9 cellular contexts compared by ENCODE assay signal in genomic region chr6:89951574-89952360, GRCh38. TPM values are rescaled to one million over a fixed set of nuclear protein-coding genes. Genes with fewer than 3 reads are reported as not detected.
DNase-seq lines count a peak whose midpoint lies in the region; ATAC-seq and TF ChIP-seq lines count a peak whose summit lies in the region.
"Had no signal": no experiment of that assay in that cellular context is flagged by ENCODE, and none has a peak within 500 bp of the region (broad histone marks: within the 10 kb centered on the region; RNA-seq: fewer than 3 reads in every experiment).

No MANE protein-coding gene starts in this region.

- H3K9me3 Mint-ChIP-seq in MCF 10A (ENCODE audit: unreplicated experiment) (no peaks in the 10 kb centered on the region), immature natural killer cell (no peaks in the 10 kb centered on the region), progenitor cell of endocrine pancreas (ENCODE audit: low read depth) (no peaks in the 10 kb centered on the region)
- H3K9me3 Mint-ChIP-seq in activated CD8-positive, alpha-beta T cell treated with anti-CD3 and anti-CD28 coated beads for 36 hours = no peaks in the 10 kb centered on the region

- H3K36me3 Mint-ChIP-seq in MCF 10A (ENCODE audit: insufficient read depth, unreplicated experiment) (no peaks in the 10 kb centered on the region), immature natural killer cell (peaks cover 7 to 25% (median 11%) of the 10 kb centered on the region in 3 donors), progenitor cell of endocrine pancreas (ENCODE audit: insufficient read depth) (peaks cover 5% of the 10 kb centered on the region)
- H3K36me3 Mint-ChIP-seq in activated CD8-positive, alpha-beta T cell treated with anti-CD3 and anti-CD28 coated beads for 36 hours (ENCODE audit: low read depth) = peaks cover 74% of the 10 kb centered on the region

- H3K27me3 Mint-ChIP-seq in MCF 10A (ENCODE audit: insufficient read depth, unreplicated experiment) (no peaks in the 10 kb centered on the region), immature natural killer cell (ENCODE audit: low read depth in 3 of 3) (peaks cover 0 to 6% (median 2%) of the 10 kb centered on the region in 3 donors), progenitor cell of endocrine pancreas (peaks cover 9% of the 10 kb centered on the region)
- H3K27me3 Mint-ChIP-seq in activated CD8-positive, alpha-beta T cell treated with anti-CD3 and anti-CD28 coated beads for 36 hours = no peaks in the 10 kb centered on the region

- H3K4me1 Mint-ChIP-seq in MCF 10A (ENCODE audit: insufficient read depth, unreplicated experiment) (peaks cover 42% of the 10 kb centered on the region), immature natural killer cell (peaks cover 56 to 57% of the 10 kb centered on the region in 2 donors), progenitor cell of endocrine pancreas (ENCODE audit: low read depth) (peaks cover 7% of the 10 kb centered on the region)
- H3K4me1 Mint-ChIP-seq in activated CD8-positive, alpha-beta T cell treated with anti-CD3 and anti-CD28 coated beads for 36 hours (ENCODE audit: low read depth) = peaks cover 75% of the 10 kb centered on the region

- H2AFZ ChIP-seq in mammary epithelial cell (ENCODE audit: low read depth, low read length) = no peak overlapping the region

- H4K20me1 ChIP-seq in mammary epithelial cell (ENCODE audit: insufficient read depth, low read length) = no peaks in the 10 kb centered on the region

- H3K27me3 ChIP-seq in mammary epithelial cell (ENCODE audit: insufficient read depth, low read length) (no peaks in the 10 kb centered on the region), thymus (ENCODE audit: control insufficient read depth, insufficient read depth) (no peaks in the 10 kb centered on the region), vagina (no peaks in the 10 kb centered on the region)

- no peak for ATAC-seq in activated CD8-positive, alpha-beta T cell treated with anti-CD3 and anti-CD28 coated beads for 36 hours
- ATAC-seq in GM21381 (IDR thresholded peaks at IDR 0.05; ENCODE audit: unreplicated experiment) = no peak

- H3K4me2 ChIP-seq in mammary epithelial cell (ENCODE audit: insufficient read depth, low read depth, low read length) = no peak overlapping the region

- no peak overlapping the region for H3K27ac ChIP-seq in mammary epithelial cell (ENCODE audit: insufficient read depth, low read depth, low read length)
- peak overlapping the region; percentile 48 for H3K27ac ChIP-seq in thymus (ENCODE audit: low read depth)
- H3K27ac ChIP-seq in vagina = no peak overlapping the region

- no peak overlapping the region for H3K27ac Mint-ChIP-seq in MCF 10A (ENCODE audit: low read depth, unreplicated experiment)
- H3K27ac Mint-ChIP-seq in activated CD8-positive, alpha-beta T cell treated with anti-CD3 and anti-CD28 coated beads for 36 hours = peak overlapping the region; percentile 89
- peak overlapping the region; percentile 80 to 95 (median 89) for H3K27ac Mint-ChIP-seq in immature natural killer cell
- no peak overlapping the region for H3K27ac Mint-ChIP-seq in progenitor cell of endocrine pancreas

- peaks cover 46% of the 10 kb centered on the region for H3K4me1 ChIP-seq in mammary epithelial cell (ENCODE audit: insufficient read depth, low read length)
- H3K4me1 ChIP-seq in thymus (ENCODE audit: control insufficient read depth, insufficient read depth, low read length) = peaks cover 5% of the 10 kb centered on the region
- no peaks in the 10 kb centered on the region for H3K4me1 ChIP-seq in vagina

- no peak for TF ChIP-seq CTCF in MCF 10A (IDR thresholded peaks at IDR 0.05; ENCODE audit: unreplicated experiment)
- no peak for TF ChIP-seq CTCF in mammary epithelial cell (conservative IDR thresholded peaks at IDR 0.05 in 1 of 2, IDR thresholded peaks at IDR 0.05 in 1 of 2; ENCODE audit: extremely low read depth in 1 of 2, insufficient read depth in 1 of 2, low read depth in 1 of 2, low read length in 2 of 2)
- TF ChIP-seq CTCF in activated CD8-positive, alpha-beta T cell treated with anti-CD3 and anti-CD28 coated beads for 36 hours (IDR thresholded peaks at IDR 0.05) = no peak
- TF ChIP-seq CTCF in progenitor cell of endocrine pancreas (IDR thresholded peaks at IDR 0.05; ENCODE audit: unreplicated experiment) = no peak
- no peak for TF ChIP-seq CTCF in vagina (IDR thresholded peaks at IDR 0.05)

- TF ChIP-seq POLR2A in vagina (IDR thresholded peaks at IDR 0.05) = no peak

- intact Hi-C loops in MCF 10A (cut with micrococcal nuclease) = no loop called here
- intact Hi-C loops in mammary epithelial cell (cut with micrococcal nuclease) = no loop called here
- intact Hi-C loops in activated CD8-positive, alpha-beta T cell treated with anti-CD3 and anti-CD28 coated beads for 36 hours (cut with micrococcal nuclease) = loop anchor here (5.0 to 10.0 kb wide), 4 partner anchors 76 to 443 kb away; no protein-coding TSS in a partner anchor
- intact Hi-C loops in vagina (cut with DNase I) = no loop called here

- CTCF ChIA-PET in MCF 10A (lab: Yijun Ruan, JAX) (interaction anchor here (0.5 to 5.9 kb wide), 6 partner anchors 10 to 527 kb away, joined by 3 to 51 read pairs (median 4); no protein-coding TSS in a partner anchor), mammary epithelial cell (lab: Charles Lee; ENCODE audit: low non-redundant PET) (interaction anchor here (0.5 kb wide), 1 partner anchor 88 kb away, joined by 4 read pairs; no protein-coding TSS in a partner anchor)
- CTCF ChIA-PET in activated CD8-positive, alpha-beta T cell treated with anti-CD3 and anti-CD28 coated beads for 36 hours (lab: Charles Lee) = interaction anchor here (0.9 to 2.8 kb wide), 5 partner anchors 9 to 528 kb away, joined by 3 to 24 read pairs (median 7); no protein-coding TSS in a partner anchor

- H3K36me3 ChIP-seq in mammary epithelial cell (ENCODE audit: insufficient read depth, low read length) (no peaks in the 10 kb centered on the region), thymus (ENCODE audit: control insufficient read depth, insufficient read depth) (peaks cover 25% of the 10 kb centered on the region), vagina (no peaks in the 10 kb centered on the region)

- WGBS in mammary epithelial cell (ENCODE audit: low coverage, missing lambda C conversion rate) = 88% methylated on average over 12 of the region's 19 CpGs
- WGBS in thymus = 85% methylated on average over 19 of the region's 19 CpGs

- no peak overlapping the region for H3K9ac ChIP-seq in mammary epithelial cell (ENCODE audit: insufficient read depth, low read length)

- peak; percentile 47 for DNase-seq in MCF 10A (ENCODE audit: unreplicated experiment)
- DNase-seq in mammary epithelial cell = no peak
- no peak for DNase-seq in activated CD8-positive, alpha-beta T cell treated with anti-CD3 and anti-CD28 coated beads for 36 hours
- peak in 1 of 3 donors; percentile 61 for DNase-seq in immature natural killer cell
- DNase-seq in progenitor cell of endocrine pancreas (ENCODE audit: low spot score, unreplicated experiment) = no peak
- DNase-seq in vagina (ENCODE audit: extremely low spot score in 2 of 2) = no peak
- DNase-seq: stimulated activated CD4-positive, alpha-beta T cell treated with anti-CD3 and anti-CD28 coated beads, Interleukin-1b, Interleukin-23, amount 100 ng/mL, for 48 hours had no signal

- H3K9me3 ChIP-seq in mammary epithelial cell (replicated peaks; ENCODE audit: insufficient read depth, low read length) = no peaks in the 10 kb centered on the region
- no peaks in the 10 kb centered on the region for H3K9me3 ChIP-seq in thymus (ENCODE audit: control insufficient read depth)
- H3K9me3 ChIP-seq in vagina = no peaks in the 10 kb centered on the region

- H3K79me2 ChIP-seq in mammary epithelial cell (ENCODE audit: insufficient read depth, low read length) = no peaks in the 10 kb centered on the region

- H3K4me3 Mint-ChIP-seq in MCF 10A (ENCODE audit: unreplicated experiment) (peak overlapping the region; percentile 38), immature natural killer cell (peak overlapping the region; percentile 59 to 81 (median 72)), progenitor cell of endocrine pancreas (ENCODE audit: low read depth) (no peak overlapping the region)
- H3K4me3 Mint-ChIP-seq in activated CD8-positive, alpha-beta T cell treated with anti-CD3 and anti-CD28 coated beads for 36 hours = peak overlapping the region; percentile 19

- dilution Hi-C loops in mammary epithelial cell (cut with HindIII; ENCODE audit: low sequenced_read_pairs) = loop anchor here (25.0 kb wide), 1 partner anchor 336 kb away; the partner anchor contains the start of gene BACH2

- POLR2A ChIA-PET in MCF 10A (lab: Yijun Ruan, JAX) = interaction anchor here (0.6 to 1.3 kb wide), 3 partner anchors 9 to 12 kb away, joined by 3 to 4 read pairs (median 3); no protein-coding TSS in a partner anchor
- POLR2A ChIA-PET in activated CD8-positive, alpha-beta T cell treated with anti-CD3 and anti-CD28 coated beads for 36 hours (lab: Charles Lee) = interaction anchor here (0.6 to 1.3 kb wide), 10 partner anchors 8 to 333 kb away, joined by 3 to 5 read pairs (median 3); no protein-coding TSS in a partner anchor

- in situ Hi-C loops in mammary epithelial cell (cut with MboI; ENCODE audit: low sequenced_read_pairs in 2 of 2) = no loop called here

- BruUV-seq in MCF 10A (replicated peaks; lab: Mats Ljungman, UMichigan) = no TSS peak
- no TSS peak for BruUV-seq in mammary epithelial cell (replicated peaks; lab: Mats Ljungman, UMichigan)

- no peak overlapping the region for H3K4me3 ChIP-seq in mammary epithelial cell (replicated peaks in 1 of 3; ENCODE audit: insufficient read depth in 1 of 3, low read depth in 2 of 3, low read length in 3 of 3)
- no peak overlapping the region for H3K4me3 ChIP-seq in thymus (ENCODE audit: low read length)
- H3K4me3 ChIP-seq in vagina = no peak overlapping the region

RNA-seq across cellular contexts. Expression of gene GJA10, which starts 57.5 kb away (rescaled TPM):
- total RNA-seq in MCF 10A (2022) (not detected in 2 replicates), mammary epithelial cell (not detected), progenitor cell of endocrine pancreas (not detected in 2 replicates), vagina (not detected)
- polyA plus RNA-seq in mammary epithelial cell (not detected), immature natural killer cell (not detected), thymus (not detected)
- polyA minus RNA-seq in mammary epithelial cell = not detected
- not detected for total RNA-seq in activated CD8-positive, alpha-beta T cell treated with anti-CD3 and anti-CD28 coated beads for 36 hours

Comparison
In these comparisons a context has a peak if more than half of its experiments do, and no peak if none do; other contexts are left out.
1. H3K27ac Mint-ChIP-seq: peak in activated CD8-positive, alpha-beta T cell treated with anti-CD3 and anti-CD28 coated beads for 36 hours (single experiment) and immature natural killer cell (6 of 6); none in MCF 10A (single experiment) and progenitor cell of endocrine pancreas (single experiment).